16 cellular contexts compared by ENCODE assay signal in the genomic region with DNA sequence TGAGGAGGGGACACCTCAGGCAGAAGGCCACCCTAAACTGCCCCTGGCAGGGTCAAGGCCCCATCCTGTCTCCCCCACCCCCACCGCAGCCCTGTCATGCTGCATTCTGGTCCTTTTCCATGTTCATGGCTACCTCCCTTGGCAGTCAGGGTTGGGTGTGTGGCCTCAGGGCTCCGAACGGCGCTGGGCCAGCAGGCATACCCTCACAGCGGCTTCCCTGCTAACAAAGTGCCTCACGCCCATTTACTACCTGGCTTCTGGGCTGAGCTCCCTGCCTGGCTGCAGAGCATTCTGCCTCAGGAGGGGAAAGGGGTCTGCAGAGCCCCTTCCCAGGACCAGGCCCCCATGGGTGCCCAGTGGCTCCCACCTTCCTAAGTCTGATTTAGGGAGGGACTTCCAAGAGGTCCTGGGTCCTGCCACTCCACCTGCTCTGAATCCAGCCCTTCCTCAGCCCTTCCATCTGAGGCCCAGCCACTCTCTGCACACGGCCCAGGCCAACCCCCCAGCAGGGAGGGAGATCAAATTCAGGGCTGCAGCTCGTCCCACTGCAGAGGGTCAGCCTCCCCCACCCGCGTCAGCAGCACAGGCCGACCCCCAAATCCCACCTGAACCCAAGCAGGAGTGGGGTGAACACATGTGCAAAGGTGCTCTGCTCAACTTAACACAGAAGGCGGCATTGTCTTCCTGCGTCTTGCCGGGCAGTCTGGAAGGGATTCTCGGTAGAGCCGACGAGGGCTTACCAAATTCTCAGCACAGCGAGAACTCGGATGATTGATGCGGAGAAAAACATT.
"Had no signal": no experiment of that assay in that cellular context is flagged by ENCODE, and none has a peak within 500 bp of the region (broad histone marks: within the 10 kb centered on the region; RNA-seq: fewer than 3 reads in every experiment).

No MANE protein-coding gene starts in this region.

- H3K36me3 Mint-ChIP-seq: activated naive CD4-positive, alpha-beta T cell treated with anti-CD3 and anti-CD28 coated beads, Interleukin-2, amount 50 U/mL, for 72 hours had no signal

- H3K27me3 ChIP-seq: brain microvascular endothelial cell had no signal

- H3K9me3 ChIP-seq: left ventricle myocardium inferior, sigmoid colon, suprapubic skin had no signal

- H3K4me3 Mint-ChIP-seq: activated T-cell treated with anti-CD3 and anti-CD28 coated beads, Interleukin-2, amount 50 U/mL, for 24 hours had no signal

- H3K4me3 ChIP-seq: dorsolateral prefrontal cortex, left ventricle myocardium inferior, sigmoid colon, suprapubic skin had no signal

- H3K27ac Mint-ChIP-seq: activated naive CD4-positive, alpha-beta T cell treated with anti-CD3 and anti-CD28 coated beads, Interleukin-2, amount 50 U/mL, for 72 hours; activated T-cell treated with anti-CD3 and anti-CD28 coated beads, Interleukin-2, amount 50 U/mL, for 24 hours had no signal

- H3K4me1 ChIP-seq: left ventricle myocardium inferior, sigmoid colon had no signal

- H3K9me3 Mint-ChIP-seq: activated naive CD4-positive, alpha-beta T cell treated with anti-CD3 and anti-CD28 coated beads, Interleukin-2, amount 50 U/mL, for 72 hours; activated T-cell treated with anti-CD3 and anti-CD28 coated beads, Interleukin-2, amount 50 U/mL, for 24 hours had no signal

- ATAC-seq: activated naive CD4-positive, alpha-beta T cell treated with anti-CD3 and anti-CD28 coated beads, Interleukin-2, amount 50 U/mL, for 72 hours; esophagus mucosa had no signal

- DNase-seq: activated CD4-positive, alpha-beta T cell treated with anti-CD3 and anti-CD28 coated beads, Interleukin-2, amount 50 U/mL, for 4 hours; activated CD4-positive, CD25-positive, alpha-beta regulatory T cell treated with anti-CD3 and anti-CD28 coated beads, Interleukin-2, amount 50 U/mL, for 72 hours; activated effector memory CD4-positive, alpha-beta T cell treated with Interleukin-2 at 50 U/mL for 16 hours; activated T-cell treated with anti-CD3 and anti-CD28 coated beads, Interleukin-2, amount 50 U/mL, for 24 hours; amniotic stem cell; brain microvascular endothelial cell; cerebellar nuclear complex; dorsolateral prefrontal cortex; foreskin fibroblast; left ventricle myocardium inferior; mesenchymal stem cell; sigmoid colon; stimulated activated naive CD4-positive, alpha-beta T cell treated with Interleukin-2 at 50 U/mL for 16 hours had no signal

- H3K36me3 ChIP-seq: brain microvascular endothelial cell, left ventricle myocardium inferior, sigmoid colon, suprapubic skin had no signal

- H3K27ac ChIP-seq: brain microvascular endothelial cell, left ventricle myocardium inferior, sigmoid colon, suprapubic skin had no signal
